In genomic region chr19:18421371-18421959, GRCh38 we compare ENCODE assay signal across 12 cellular contexts. TPM values are rescaled to one million over a fixed set of nuclear protein-coding genes. Genes with fewer than 3 reads are reported as not detected.
A peak's percentile ranks its signal among the peaks of the same experiment; 100 is the strongest.
DNase-seq lines count a peak whose midpoint lies in the region; ATAC-seq and TF ChIP-seq lines count a peak whose summit lies in the region.
"Had no signal": no experiment of that assay in that cellular context is flagged by ENCODE, and none has a peak within 500 bp of the region (broad histone marks: within the 10 kb centered on the region; RNA-seq: fewer than 3 reads in every experiment).

No MANE protein-coding gene starts in this region.

- H3K4me1 Mint-ChIP-seq in natural killer cell: peaks cover 69 to 91% of the 10 kb centered on the region in 2 donors

- H3K4me1 ChIP-seq in IMR-90 (ENCODE audit: control insufficient read depth, insufficient read depth, low read length): peaks cover 30% of the 10 kb centered on the region

- H4K5ac ChIP-seq in IMR-90 (ENCODE audit: low read depth, low read length): no peak overlapping the region

- no peak overlapping the region for H2BK120ac ChIP-seq in IMR-90 (ENCODE audit: low read depth, low read length)

- no peak overlapping the region for H4K8ac ChIP-seq in IMR-90 (ENCODE audit: low read depth in 2 of 2, low read length in 2 of 2)

- H3K4me3 ChIP-seq in IMR-90 (ENCODE audit: insufficient read depth, low read depth, low read length): no peak overlapping the region

- no peak overlapping the region for H3K27ac ChIP-seq in IMR-90 (ENCODE audit: insufficient read depth, low read length)

- no peaks in the 10 kb centered on the region for H3K27me3 Mint-ChIP-seq in natural killer cell (ENCODE audit: low read depth in 2 of 2)

- no peak overlapping the region for H4K91ac ChIP-seq in IMR-90 (ENCODE audit: insufficient read depth, low read depth, low read length)

- no peaks in the 10 kb centered on the region for H3K9me3 ChIP-seq in IMR-90 (ENCODE audit: control insufficient read depth, insufficient read depth, low read length)

- H3K36me3 ChIP-seq in IMR-90 (ENCODE audit: control insufficient read depth, insufficient read depth, low read length): no peaks in the 10 kb centered on the region

- no peak overlapping the region for H2AFZ ChIP-seq in IMR-90 (replicated peaks; ENCODE audit: low read length, poor library complexity)

- no peak overlapping the region; the same call in 1 of the 2 replicates for H3K4me2 ChIP-seq in IMR-90 (ENCODE audit: low read depth, low read length)

- dilution Hi-C loops in IMR-90 (cut with HindIII; ENCODE audit: low sequenced_read_pairs, unreplicated experiment): no loop called here

- no peaks in the 10 kb centered on the region for H3K36me3 Mint-ChIP-seq in natural killer cell

- no TSS peak for BruUV-seq in IMR-90 (replicated peaks; lab: Mats Ljungman, UMichigan)

- no peak overlapping the region for H2BK5ac ChIP-seq in IMR-90 (ENCODE audit: low read depth, low read length, poor library complexity, severe bottlenecking)

- H3K18ac ChIP-seq in IMR-90 (ENCODE audit: low read depth, low read length): no peak overlapping the region

- no peak overlapping the region for H2BK15ac ChIP-seq in IMR-90 (ENCODE audit: low read depth, low read length)

- H3K23ac ChIP-seq in IMR-90 (ENCODE audit: low read depth, low read length): peak overlapping the region; percentile 57

- H3K4me3 Mint-ChIP-seq in natural killer cell: peak overlapping the region; percentile 91

- H2AK5ac ChIP-seq in IMR-90 (ENCODE audit: low read depth, low read length): 0 out of 2 replicates have a peak overlapping the region, but pooled peaks have one; percentile 56

- no peak overlapping the region for H3K9ac ChIP-seq in IMR-90 (ENCODE audit: low read depth, low read length)

- CTCF ChIA-PET in IMR-90 (lab: Yijun Ruan, JAX): interaction anchor here (0.6 to 0.8 kb wide), 3 partner anchors 57 to 239 kb away, joined by 3 to 4 read pairs (median 3); no protein-coding TSS in a partner anchor

- H3K4ac ChIP-seq in IMR-90 (ENCODE audit: low read depth, low read length): peak overlapping the region; percentile 3

- 92% methylated on average over 4 of the region's 12 CpGs; no CpG with 5 or more reads in 1 of the 2 experiments for WGBS in IMR-90 (ENCODE audit: extremely low coverage in 2 of 2, insufficient read length in 1 of 2), 2 experiments

- H3K9me3 Mint-ChIP-seq in natural killer cell: no peaks in the 10 kb centered on the region

- TF ChIP-seq POLR2A in IMR-90 (IDR thresholded peaks at IDR 0.05; ENCODE audit: low read depth, low read length): no peak

- no peak overlapping the region for H3K56ac ChIP-seq in IMR-90 (ENCODE audit: extremely low read depth, insufficient read depth, low read length)

- TF ChIP-seq CTCF in IMR-90 (conservative IDR thresholded peaks at IDR 0.05; ENCODE audit: low read depth, low read length) (no peak), natural killer cell (IDR thresholded peaks at IDR 0.05) (no peak)

- in situ Hi-C loops in IMR-90 (cut with MboI; ENCODE audit: low sequenced_read_pairs): no loop called here

- peak overlapping the region; percentile 86 to 97 for H3K27ac Mint-ChIP-seq in natural killer cell

- ATAC-seq in IMR-90 (ENCODE audit: low read depth) (no peak), natural killer cell (no peak)
- ATAC-seq: left colon had no signal

- H3K14ac ChIP-seq in IMR-90 (replicated peaks; ENCODE audit: low read depth, low read length): 0 out of 2 replicates have a peak overlapping the region, but pooled peaks have one; percentile 41

- no peak overlapping the region for H2AK9ac ChIP-seq in IMR-90 (replicated peaks; ENCODE audit: low read depth, low read length, poor library complexity)

- no peaks in the 10 kb centered on the region for H3K27me3 ChIP-seq in IMR-90 (ENCODE audit: control insufficient read depth, insufficient read depth, low read length)

- POLR2A ChIA-PET in IMR-90 (lab: Charles Lee; ENCODE audit: unreplicated experiment): interaction anchor here (0.6 to 1.2 kb wide), 2 partner anchors 9 to 99 kb away, joined by 3 read pairs; no protein-coding TSS in a partner anchor

- H3K79me1 ChIP-seq in IMR-90 (ENCODE audit: low read depth in 1 of 2, low read length in 2 of 2): peaks cover 4 to 68% of the 10 kb centered on the region in 2 experiments

- DNase-seq in Ammon's horn (ENCODE audit: low spot score): peak; percentile 16
- DNase-seq in IMR-90: no peak
- DNase-seq in astrocyte of the hippocampus (ENCODE audit: low read depth, low spot score): peak; percentile 1
- no peak for DNase-seq in natural killer cell
- DNase-seq in NOMO-1 treated with DMSO at 0.1 percent for 48 hours (lab: John Stamatoyannopoulos, UW; ENCODE audit: unreplicated experiment): no peak
- no peak for DNase-seq in H4 (ENCODE audit: low spot score)
- DNase-seq in effector CD8-positive, alpha-beta T cell (lab: John Stamatoyannopoulos, UW): no peak
- DNase-seq in DMS 273 (lab: John Stamatoyannopoulos, UW; ENCODE audit: unreplicated experiment): no peak
- DNase-seq: activated CD8-positive, alpha-beta memory T cell treated with anti-CD3 and anti-CD28 coated beads, Interleukin-2, amount 50 U/mL, for 4 hours; left colon; NCI-H1436 had no signal

- TF ChIP-seq RAD21 in IMR-90 (IDR thresholded peaks at IDR 0.05; ENCODE audit: low read length): no peak

- peaks cover 23% of the 10 kb centered on the region for H3K9me1 ChIP-seq in IMR-90 (ENCODE audit: insufficient read depth, low read length)

- H4K20me1 ChIP-seq in IMR-90 (ENCODE audit: insufficient read depth, low read length): peaks cover 57% of the 10 kb centered on the region

- no peak overlapping the region for H2BK20ac ChIP-seq in IMR-90 (ENCODE audit: low read depth, low read length)

- intact Hi-C loops in IMR-90 (cut with micrococcal nuclease): no loop called here
- intact Hi-C loops in natural killer cell (cut with micrococcal nuclease): no loop called here

TF ChIP-seq in IMR-90, 13 proteins besides CTCF, POLR2A, EP300 and RAD21:
- TF ChIP-seq MAZ (IDR thresholded peaks at IDR 0.05; ENCODE audit: borderline replicate concordance, low read depth, low read length): no peak
- no peak for TF ChIP-seq RFX5 (IDR thresholded peaks at IDR 0.05; ENCODE audit: low read depth, low read length)
- no peak for TF ChIP-seq MAFK (IDR thresholded peaks at IDR 0.05; ENCODE audit: low read depth, low read length)
TF ChIP-seq in IMR-90: peak in this region for 0.

RNA-seq across cellular contexts. Expression of gene SSBP4, which starts 2.3 kb away (rescaled TPM):
- 13.3 and 14.9 TPM in 2 replicates for total RNA-seq in IMR-90 (2012; rRNA removed)
- 39.7 and 48.1 TPM in 2 replicates for polyA plus RNA-seq in IMR-90 (2012; rRNA removed)
- 36.0 and 75.3 TPM in 2 replicates for polyA plus RNA-seq in IMR-90 (2012; cell fraction: cytosol; rRNA removed)
- polyA plus RNA-seq in IMR-90 (2012; cell fraction: nucleus; rRNA removed; ENCODE audit: low replicate concordance): 110 and 323 TPM in 2 replicates
- total RNA-seq in natural killer cell: 100 to 1,000 TPM; 137 to 169 (median 158) TPM
- 44.6 and 60.9 TPM in 2 replicates for total RNA-seq in H4 (2014; rRNA removed; shearing (Covaris generic))

RNA-seq across cellular contexts. Expression of gene ISYNA1, which starts 16.5 kb away (rescaled TPM):
- total RNA-seq in IMR-90 (2012; rRNA removed): 3.4 and 3.9 TPM in 2 replicates
- 24.7 and 29.4 TPM in 2 replicates for polyA plus RNA-seq in IMR-90 (2012; rRNA removed)
- polyA plus RNA-seq in IMR-90 (2012; cell fraction: cytosol; rRNA removed): 12.2 and 29.5 TPM in 2 replicates
- polyA plus RNA-seq in IMR-90 (2012; cell fraction: nucleus; rRNA removed; ENCODE audit: low replicate concordance): 118 and 248 TPM in 2 replicates
- 10 to 100 TPM; 39.7 to 53.6 (median 40.1) TPM for total RNA-seq in natural killer cell
- 0.33 and 0.45 TPM in 2 replicates for total RNA-seq in H4 (2014; rRNA removed; shearing (Covaris generic))

RNA-seq across cellular contexts. Expression of gene LRRC25, which starts 24.0 kb away (rescaled TPM):
- total RNA-seq in IMR-90 (2012; rRNA removed) (not detected in 2 replicates), natural killer cell (10 to 100 TPM in 2 of 3 donors, 1 to 10 TPM in 1; 3.9 to 28.2 (median 12.0) TPM)
- polyA plus RNA-seq in IMR-90 (2012; rRNA removed): 0.03 TPM in 1 of 2 replicates, not detected in the other
- polyA plus RNA-seq in IMR-90 (2012; cell fraction: cytosol; rRNA removed): 0.08 and 0.09 TPM in 2 replicates
- 0.08 TPM in 1 of 2 replicates, not detected in the other for polyA plus RNA-seq in IMR-90 (2012; cell fraction: nucleus; rRNA removed; ENCODE audit: low replicate concordance)
- total RNA-seq in H4 (2014; rRNA removed; shearing (Covaris generic)): 0.06 and 0.35 TPM in 2 replicates
- total RNA-seq: endothelial cell of umbilical vein had no signal
- polyA plus RNA-seq: endothelial cell of umbilical vein had no signal

RNA-seq across cellular contexts. Expression of gene GDF15, which starts 35.5 kb away (rescaled TPM):
- total RNA-seq in IMR-90 (2012; rRNA removed): 5.6 and 10.3 TPM in 2 replicates
- 43.5 and 49.8 TPM in 2 replicates for polyA plus RNA-seq in IMR-90 (2012; rRNA removed)
- polyA plus RNA-seq in IMR-90 (2012; cell fraction: cytosol; rRNA removed): 84.3 and 176 TPM in 2 replicates
- polyA plus RNA-seq in IMR-90 (2012; cell fraction: nucleus; rRNA removed; ENCODE audit: low replicate concordance): 56.9 and 109 TPM in 2 replicates
- 1 to 10 TPM in 1 of 3 donors, under 1 TPM in 1, not detected in 1; 0.85 to 1.5 TPM for total RNA-seq in natural killer cell
- 376 and 378 TPM in 2 replicates for total RNA-seq in H4 (2014; rRNA removed; shearing (Covaris generic))

Comparison
In these comparisons a context has a peak if more than half of its experiments do, and no peak if none do; other contexts are left out.
1. DNase-seq: peak in Ammon's horn (single experiment) and astrocyte of the hippocampus (single experiment); none in IMR-90 (single experiment), natural killer cell (single experiment), NOMO-1 treated with DMSO at 0.1 percent for 48 hours (single experiment), H4 (single experiment), effector CD8-positive, alpha-beta T cell (single experiment) and DMS 273 (single experiment).